ENCODE assay signal across 8 cellular contexts in genomic region chr3:127598841-127599570, GRCh38. TPM values are rescaled to one million over a fixed set of nuclear protein-coding genes. Genes with fewer than 3 reads are reported as not detected.
DNase-seq lines count a peak whose midpoint lies in the region; ATAC-seq and TF ChIP-seq lines count a peak whose summit lies in the region.
"Had no signal": no experiment of that assay in that cellular context is flagged by ENCODE, and none has a peak within 500 bp of the region (broad histone marks: within the 10 kb centered on the region; RNA-seq: fewer than 3 reads in every experiment).

No MANE protein-coding gene starts in this region.

- H3K27me3 ChIP-seq in GM23338 (ENCODE audit: insufficient read depth) (no peaks in the 10 kb centered on the region), Peyer's patch (no peaks in the 10 kb centered on the region)
- H3K27me3 ChIP-seq: left lung had no signal

- H3K36me3 Mint-ChIP-seq in GM23338 (ENCODE audit: low read depth), result peaks cover 56% of the 10 kb centered on the region

- H3K27ac Mint-ChIP-seq in GM23338, result peak overlapping the region; percentile 97

- no peak overlapping the region for H2AFZ ChIP-seq in GM23338

- peaks cover 24% of the 10 kb centered on the region for H3K4me1 ChIP-seq in GM23338 (ENCODE audit: insufficient read depth)
- peaks cover 0 to 16% (median 0%) of the 10 kb centered on the region in 4 donors for H3K4me1 ChIP-seq in Peyer's patch

- peak overlapping the region; percentile 92 for H3K27ac ChIP-seq in GM23338 (ENCODE audit: low read depth)
- peak overlapping the region in 3 of 4 donors; percentile 59 to 79 (median 69) for H3K27ac ChIP-seq in Peyer's patch

- peaks cover 22% of the 10 kb centered on the region for H4K20me1 ChIP-seq in GM23338 (replicated peaks; ENCODE audit: insufficient read depth)

- H3K9me2 ChIP-seq in GM23338 (ENCODE audit: insufficient read depth), result no peaks in the 10 kb centered on the region

- H3K4me2 ChIP-seq in GM23338, result peak overlapping the region; percentile 100

- peaks cover 16% of the 10 kb centered on the region for H3K27me3 Mint-ChIP-seq in GM23338 (ENCODE audit: insufficient read depth, low read depth, poor library complexity)

- DNase-seq in GM23338 (ENCODE audit: low spot score) (no peak), Peyer's patch (no peak), fibroblast of pulmonary artery (ENCODE audit: low read depth) (no peak), skeletal muscle cell (ENCODE audit: low read depth) (no peak), hypothalamus (lab: John Stamatoyannopoulos, UW) (no peak), inferior parietal cortex (ENCODE audit: extremely low spot score) (no peak), GM03348 (ENCODE audit: low spot score) (no peak)

- H3K4me3 Mint-ChIP-seq in GM23338, result peak overlapping the region; percentile 84

- H3K36me3 ChIP-seq in GM23338 (ENCODE audit: insufficient read depth), result peaks cover 42% of the 10 kb centered on the region
- no peaks in the 10 kb centered on the region for H3K36me3 ChIP-seq in Peyer's patch

- ATAC-seq in GM23338, result no peak

- no peaks in the 10 kb centered on the region for H3K9me3 ChIP-seq in Peyer's patch
- H3K9me3 ChIP-seq: left lung had no signal

- H3K79me2 ChIP-seq in GM23338 (replicated peaks; ENCODE audit: insufficient read depth), result peaks cover 56% of the 10 kb centered on the region

- no peaks in the 10 kb centered on the region for H3K9me3 Mint-ChIP-seq in GM23338

- peak overlapping the region; percentile 85 for H3K4me3 ChIP-seq in GM23338
- H3K4me3 ChIP-seq in Peyer's patch, result peak overlapping the region; percentile 48 to 66 (median 62)
- peak overlapping the region; percentile 61 for H3K4me3 ChIP-seq in fibroblast of pulmonary artery (replicated peaks; ENCODE audit: low read depth, low read length)
- H3K4me3 ChIP-seq in skeletal muscle cell (ENCODE audit: low read depth, low read length), result peak overlapping the region; percentile 62

- H3K4me1 Mint-ChIP-seq in GM23338, result peaks cover 28% of the 10 kb centered on the region

- TF ChIP-seq CTCF in GM23338 (conservative IDR thresholded peaks at IDR 0.05; ENCODE audit: low read depth in 2 of 2) (no peak), Peyer's patch (IDR thresholded peaks at IDR 0.05) (no peak), fibroblast of pulmonary artery (IDR thresholded peaks at IDR 0.05; ENCODE audit: low read length, missing control alignments) (no peak)

- no peak for TF ChIP-seq POLR2A in Peyer's patch (IDR thresholded peaks at IDR 0.05)

- H3F3A ChIP-seq in GM23338 (replicated peaks; ENCODE audit: low read depth), result no peaks in the 10 kb centered on the region

TF ChIP-seq in GM23338, 12 proteins besides CTCF, POLR2A, EP300 and RAD21:
- no peak for TF ChIP-seq STAT1 (IDR thresholded peaks at IDR 0.05; ENCODE audit: unreplicated experiment)
- TF ChIP-seq CREB1 (CRISPR knock-in tag; IDR thresholded peaks at IDR 0.05; ENCODE audit: low read depth), result no peak
- TF ChIP-seq ZNF114 (CRISPR knock-in tag; IDR thresholded peaks at IDR 0.05), result no peak
- TF ChIP-seq JUNB (IDR thresholded peaks at IDR 0.05; ENCODE audit: unreplicated experiment), result no peak
- no peak for TF ChIP-seq ZNF462 (CRISPR knock-in tag; IDR thresholded peaks at IDR 0.05)
- TF ChIP-seq REST (IDR thresholded peaks at IDR 0.05; ENCODE audit: unreplicated experiment), result no peak
- TF ChIP-seq EZH2 (IDR thresholded peaks at IDR 0.05; ENCODE audit: low read depth, unreplicated experiment), result no peak

RNA-seq across cellular contexts. Expression of gene MCM2, which starts 0.8 kb away (rescaled TPM):
- 184 and 235 TPM in 2 replicates for total RNA-seq in GM23338 (2014; rRNA removed; shearing (Covaris generic))
- 27.4 and 32.8 TPM in 2 replicates for polyA plus RNA-seq in GM23338 (2016; fragmentation: Nextera tagmentation; extraction: Ambion mirVana)
- total RNA-seq in Peyer's patch, result 10 to 100 TPM in 3 of 4 donors, 1 to 10 TPM in 1; 9.7 to 36.3 (median 15.3) TPM

RNA-seq across cellular contexts. Expression of gene TPRA1, which starts 8.5 kb away (rescaled TPM):
- 24.1 and 30.4 TPM in 2 replicates for total RNA-seq in GM23338 (2014; rRNA removed; shearing (Covaris generic))
- 16.7 and 19.4 TPM in 2 replicates for polyA plus RNA-seq in GM23338 (2016; fragmentation: Nextera tagmentation; extraction: Ambion mirVana)
- 10 to 100 TPM; 28.1 to 47.3 (median 34.1) TPM for total RNA-seq in Peyer's patch

RNA-seq across cellular contexts. Expression of gene PODXL2, which starts 30.0 kb away (rescaled TPM):
- total RNA-seq in GM23338 (2014; rRNA removed; shearing (Covaris generic)), result 51.0 and 57.6 TPM in 2 replicates
- 18.4 and 19.1 TPM in 2 replicates for polyA plus RNA-seq in GM23338 (2016; fragmentation: Nextera tagmentation; extraction: Ambion mirVana)
- 10 to 100 TPM in 2 of 4 donors, 1 to 10 TPM in 2; 7.4 to 15.6 (median 9.9) TPM for total RNA-seq in Peyer's patch
